Comparison of ENCODE assay signal across 10 cellular contexts in the genomic region with DNA sequence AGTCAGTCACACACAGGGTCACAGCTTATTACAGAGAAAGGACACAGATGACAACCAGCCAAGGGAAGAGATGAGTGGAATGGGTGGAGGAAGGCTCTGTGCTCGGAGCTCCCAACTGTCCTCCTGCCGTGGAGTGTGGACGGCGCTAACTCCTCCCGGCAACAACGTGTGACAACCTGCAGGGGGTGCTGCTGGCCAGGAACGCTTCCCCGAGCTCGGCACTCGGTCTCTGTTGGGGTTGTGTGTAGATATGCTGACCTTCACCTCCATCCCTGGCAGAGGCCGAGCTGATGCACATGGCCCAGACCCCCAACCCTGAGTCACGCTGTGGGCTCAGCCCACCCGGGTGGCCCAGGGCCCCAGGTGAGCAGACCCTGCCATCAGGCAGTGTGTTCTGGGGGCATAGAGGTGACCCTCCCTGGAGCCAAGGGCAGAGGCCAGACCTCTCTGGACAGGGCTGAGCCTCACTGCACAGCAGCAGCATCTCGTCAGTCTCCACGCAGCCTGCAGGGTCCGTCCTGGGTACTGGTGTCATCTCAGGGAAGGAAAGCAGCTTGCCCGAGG. TPM values are rescaled to one million over a fixed set of nuclear protein-coding genes. Genes with fewer than 3 reads are reported as not detected.
A peak's percentile ranks its signal among the peaks of the same experiment; 100 is the strongest.
DNase-seq lines count a peak whose midpoint lies in the region; ATAC-seq and TF ChIP-seq lines count a peak whose summit lies in the region.
"Had no signal": no experiment of that assay in that cellular context is flagged by ENCODE, and none has a peak within 500 bp of the region (broad histone marks: within the 10 kb centered on the region; RNA-seq: fewer than 3 reads in every experiment).

No MANE protein-coding gene starts in this region.

- 55 to 64% (median 55%) methylated on average over 17 of the region's 17 CpGs for WGBS in psoas muscle, 3 donors

- H3K27me3 ChIP-seq in PC-3 (ENCODE audit: low read length) (no peaks in the 10 kb centered on the region), psoas muscle (ENCODE audit: insufficient read depth in 3 of 3, low read length in 2 of 3) (no peaks in the 10 kb centered on the region)
- H3K27me3 ChIP-seq: neutrophil had no signal

- POLR2A ChIA-PET in PC-3 (lab: Charles Lee; ENCODE audit: unreplicated experiment): no interaction called here

- DNase-seq in NCI-H82 (lab: John Stamatoyannopoulos, UW) (peak; percentile 8), NCI-H82 treated with DMSO at 0.1 percent for 48 hours (lab: John Stamatoyannopoulos, UW; ENCODE audit: unreplicated experiment) (no peak), PC-3 (no peak), fibroblast of pulmonary artery (ENCODE audit: low read depth) (no peak), psoas muscle (no peak), DMS114 treated with DMSO at 0.1 percent for 48 hours (lab: John Stamatoyannopoulos, UW; ENCODE audit: unreplicated experiment) (no peak), GF-D8 (lab: John Stamatoyannopoulos, UW) (no peak), DMS79 treated with DMSO at 0.1 percent for 48 hours (lab: John Stamatoyannopoulos, UW) (no peak)
- DNase-seq: OCI-M1 had no signal

- BruUV-seq in PC-3 (replicated peaks; lab: Mats Ljungman, UMichigan): no TSS peak

- H3F3A ChIP-seq in PC-3 (ENCODE audit: low read length, unreplicated experiment): no peaks in the 10 kb centered on the region

- H3K4me1 ChIP-seq in PC-3 (ENCODE audit: insufficient read depth, low read length) (no peaks in the 10 kb centered on the region), psoas muscle (peaks cover 14% of the 10 kb centered on the region)

- H3K4me3 ChIP-seq in PC-3 (ENCODE audit: low read length): no peak overlapping the region
- H3K4me3 ChIP-seq in fibroblast of pulmonary artery (replicated peaks; ENCODE audit: low read depth, low read length): no peak overlapping the region
- H3K4me3 ChIP-seq in psoas muscle: no peak overlapping the region

- CTCF ChIA-PET in PC-3 (lab: Charles Lee): no interaction called here

- TF ChIP-seq CTCF in PC-3 (conservative IDR thresholded peaks at IDR 0.05; ENCODE audit: low read depth, low read length): peak; percentile 57
- peak; percentile 39 for TF ChIP-seq CTCF in fibroblast of pulmonary artery (IDR thresholded peaks at IDR 0.05; ENCODE audit: low read length, missing control alignments)
- TF ChIP-seq CTCF in psoas muscle (IDR thresholded peaks at IDR 0.05): peak; percentile 43

- ATAC-seq in PC-3: no peak
- peak in 2 of 4 donors; percentile 40 to 44 for ATAC-seq in psoas muscle

- intact Hi-C loops in PC-3 (cut with micrococcal nuclease): no loop called here
- intact Hi-C loops in psoas muscle (cut with DNase I): no loop called here

- no peak overlapping the region for H3K9ac ChIP-seq in PC-3 (ENCODE audit: low read length)

- H4K20me1 ChIP-seq in PC-3 (ENCODE audit: low read length): 0 out of 2 replicates have a peak, but pooled peaks cover 8% of the 10 kb centered on the region

- H3K36me3 ChIP-seq in PC-3 (ENCODE audit: low read depth, low read length) (peaks cover 23% of the 10 kb centered on the region), psoas muscle (ENCODE audit: insufficient read depth in 1 of 2, low read depth in 1 of 2) (peaks cover 0 to 38% of the 10 kb centered on the region in 2 donors)

- H3K27ac ChIP-seq in PC-3 (ENCODE audit: low read length) (no peak overlapping the region), psoas muscle (no peak overlapping the region)
- H3K27ac ChIP-seq: neutrophil had no signal

- no peaks in the 10 kb centered on the region for H3K9me2 ChIP-seq in PC-3 (replicated peaks; ENCODE audit: low read length)

- H3K4me2 ChIP-seq in PC-3 (ENCODE audit: low read length): no peak overlapping the region

- peaks cover 13% of the 10 kb centered on the region for H3K79me2 ChIP-seq in PC-3 (ENCODE audit: low read length)

- H2AFZ ChIP-seq in PC-3 (ENCODE audit: low read length): no peak overlapping the region

- no peaks in the 10 kb centered on the region for H3K9me3 ChIP-seq in PC-3 (ENCODE audit: low read length)
- H3K9me3 ChIP-seq in psoas muscle: no peaks in the 10 kb centered on the region
- H3K9me3 ChIP-seq: neutrophil had no signal

RNA-seq across cellular contexts. Expression of gene ZNF444, which starts 14.1 kb away (rescaled TPM):
- 40.0 and 65.0 TPM in 2 replicates for total RNA-seq in PC-3 (2014; rRNA removed)
- total RNA-seq in psoas muscle: 10 to 100 TPM; 12.0 to 20.6 (median 16.6) TPM
- 10 to 100 TPM; 14.1 to 22.4 (median 14.7) TPM for polyA plus RNA-seq in psoas muscle

RNA-seq across cellular contexts. Expression of gene GALP, which starts 20.6 kb away (rescaled TPM):
- total RNA-seq in PC-3 (2014; rRNA removed) (not detected in 2 replicates), psoas muscle (not detected)
- polyA plus RNA-seq in psoas muscle: not detected

RNA-seq across cellular contexts. Expression of gene ZNF787, which starts 34.1 kb away (rescaled TPM):
- total RNA-seq in PC-3 (2014; rRNA removed) (111 and 185 TPM in 2 replicates), psoas muscle (10 to 100 TPM; 33.3 to 62.7 (median 54.2) TPM)
- 10 to 100 TPM; 27.3 to 56.6 (median 49.1) TPM for polyA plus RNA-seq in psoas muscle

RNA-seq across cellular contexts. Expression of gene ZSCAN5B, which starts 42.4 kb away (rescaled TPM):
- total RNA-seq in PC-3 (2014; rRNA removed) (not detected in 2 replicates), psoas muscle (not detected)
- polyA plus RNA-seq in psoas muscle: under 1 TPM in 1 of 3 donors, not detected in 2; 0.05 TPM

RNA-seq across cellular contexts. Expression of gene ZSCAN5C, which starts 46.9 kb away (rescaled TPM):
- total RNA-seq in PC-3 (2014; rRNA removed) (not detected in 2 replicates), psoas muscle (not detected)
- polyA plus RNA-seq in psoas muscle: not detected
